23 cellular contexts compared by ENCODE assay signal in genomic region chr12:23817345-23817744, GRCh38.
DNase-seq lines count a peak whose midpoint lies in the region; ATAC-seq, FAIRE-seq and TF ChIP-seq lines count a peak whose summit lies in the region.
"Had no signal": no experiment of that assay in that cellular context is flagged by ENCODE, and none has a peak within 500 bp of the region (broad histone marks: within the 10 kb centered on the region; RNA-seq: fewer than 3 reads in every experiment).

No MANE protein-coding gene starts in this region.

- no peak for TF ChIP-seq CTCF in HepG2 (CRISPR knock-in tag; IDR thresholded peaks at IDR 0.05)
- TF ChIP-seq CTCF in right lobe of liver (IDR thresholded peaks at IDR 0.05) = no peak
- no peak for TF ChIP-seq CTCF in H1 (IDR thresholded peaks at IDR 0.05; ENCODE audit: control extremely low read depth in 1 of 3, insufficient read depth in 1 of 3, low read depth in 1 of 3, low read length in 3 of 3)
- TF ChIP-seq CTCF in spleen (IDR thresholded peaks at IDR 0.05 in 8 of 11, conservative IDR thresholded peaks at IDR 0.05 in 3 of 11) = no peak

- no peak overlapping the region for H3K27ac ChIP-seq in HepG2 (ENCODE audit: extremely low read length, insufficient read depth, low read length)
- no peak overlapping the region for H3K27ac ChIP-seq in right lobe of liver
- H3K27ac ChIP-seq in HUES48 (ENCODE audit: low read depth, low read length) = peak overlapping the region; percentile 64
- no peak overlapping the region for H3K27ac ChIP-seq in H1 (ENCODE audit: low read depth, low read length)
- no peak overlapping the region for H3K27ac ChIP-seq in spleen
- H3K27ac ChIP-seq: 22Rv1; A549; BLaER1 treated with 17β-estradiol and CSF1 and Interleukin-3, amounts not matched to agents 10 nM and 100 nM; C4-2B had no signal

- no peak overlapping the region for H4K91ac ChIP-seq in H1 (replicated peaks; ENCODE audit: insufficient read length, low read length)

- H3K14ac ChIP-seq in H1 (ENCODE audit: insufficient read length) = no peak overlapping the region

- H4K5ac ChIP-seq in H1 (ENCODE audit: insufficient read length, low read depth, low read length) = no peak overlapping the region

- DNase-seq in HepG2 (ENCODE audit: low spot score) (no peak), right lobe of liver (no peak), H1 (ENCODE audit: low read depth in 1 of 2, low spot score in 2 of 2) (no peak), spleen (no peak)
- DNase-seq in activated CD8-positive, alpha-beta memory T cell treated with anti-CD3 and anti-CD28 coated beads, Interleukin-2, amount 50 U/mL, for 48 hours = no peak
- DNase-seq: AML-193; Caco-2; Calu3; CD4-positive, alpha-beta T cell; CD8-positive, alpha-beta T cell; DMS79 treated with DMSO at 0.1 percent for 48 hours; GF-D8 had no signal

- H2BK5ac ChIP-seq in H1 (ENCODE audit: low read depth, low read length) = no peak overlapping the region

- intact Hi-C loops in HepG2 (cut with micrococcal nuclease; ENCODE audit: unreplicated experiment) = no loop called here
- intact Hi-C loops in right lobe of liver (cut with DNase I) = no loop called here
- intact Hi-C loops in spleen (cut with DNase I; ENCODE audit: low total_unique reads) = no loop called here

- H3K36me3 ChIP-seq in HepG2 (replicated peaks in 1 of 2; ENCODE audit: control insufficient read depth in 1 of 2, insufficient read depth in 2 of 2, low read length in 2 of 2) (peaks cover 0 to 5% of the 10 kb centered on the region in 2 experiments; a peak in 2 of 5 replicates), right lobe of liver (no peaks in the 10 kb centered on the region), HUES48 (ENCODE audit: control insufficient read depth, insufficient read depth, low read length) (no peaks in the 10 kb centered on the region), H1 (ENCODE audit: control insufficient read depth in 2 of 4, insufficient read depth in 4 of 4, low read length in 3 of 4) (no peaks in the 10 kb centered on the region), spleen (no peaks in the 10 kb centered on the region)
- H3K36me3 ChIP-seq: BLaER1 treated with 17β-estradiol and CSF1 and Interleukin-3, amounts not matched to agents 10 nM and 100 nM had no signal

- WGBS in HepG2 (ENCODE audit: low lambda C conversion rate) = 98% methylated on average over 2 of the region's 2 CpGs
- WGBS in right lobe of liver (ENCODE audit: insufficient coverage, low coverage, low lambda C conversion rate, missing lambda C conversion rate) = 96% methylated on average over 2 of the region's 2 CpGs
- 97% methylated on average over 2 of the region's 2 CpGs; no CpG with 5 or more reads in 1 of the 2 experiments for WGBS in H1 (ENCODE audit: extremely low coverage in 1 of 2, insufficient coverage in 1 of 2, insufficient read length in 1 of 2, insufficient replicate concordance in 2 of 2, low coverage in 1 of 2, low lambda C conversion rate in 2 of 2, missing lambda C conversion rate in 1 of 2), 2 experiments
- 88 to 99% (median 93%) methylated on average over 2 of the region's 2 CpGs for WGBS in spleen, 5 donors

- FAIRE-seq in HepG2 (lab: Jason Lieb, UNC) (no peak), H1 (lab: Jason Lieb, UNC) (no peak)
- FAIRE-seq: A549, D721Med, G401.6, GM12891, GM19239 had no signal

- H3K4me1 ChIP-seq in HepG2 (ENCODE audit: insufficient read depth, low read length) = no peaks in the 10 kb centered on the region
- no peaks in the 10 kb centered on the region for H3K4me1 ChIP-seq in right lobe of liver
- H3K4me1 ChIP-seq in HUES48 (ENCODE audit: control insufficient read depth, insufficient read depth, low read length) = peaks cover 7% of the 10 kb centered on the region
- peaks cover 0 to 6% (median 0%) of the 10 kb centered on the region in 4 experiments; a peak in 1 of 7 replicates for H3K4me1 ChIP-seq in H1 (replicated peaks in 1 of 4; ENCODE audit: control insufficient read depth in 3 of 4, insufficient read depth in 4 of 4, low read length in 3 of 4)
- H3K4me1 ChIP-seq in spleen = no peaks in the 10 kb centered on the region
- H3K4me1 ChIP-seq: A549; BLaER1 treated with 17β-estradiol and CSF1 and Interleukin-3, amounts not matched to agents 10 nM and 100 nM; Caco-2 had no signal

- H3K9me3 ChIP-seq in HepG2 (ENCODE audit: low read length) (no peaks in the 10 kb centered on the region), right lobe of liver (no peaks in the 10 kb centered on the region), HUES48 (ENCODE audit: control insufficient read depth, insufficient read depth, low read length) (no peaks in the 10 kb centered on the region), H1 (ENCODE audit: insufficient read depth in 2 of 2, low read depth in 1 of 2, low read length in 1 of 2) (no peaks in the 10 kb centered on the region), spleen (no peaks in the 10 kb centered on the region)
- H3K9me3 ChIP-seq: A549; BLaER1 treated with 17β-estradiol and CSF1 and Interleukin-3, amounts not matched to agents 10 nM and 100 nM; Caco-2 had no signal

- H3K79me1 ChIP-seq in H1 (ENCODE audit: low read depth, low read length) = no peaks in the 10 kb centered on the region

- no peak overlapping the region for H2BK15ac ChIP-seq in H1 (ENCODE audit: low read length)

- peaks cover 2% of the 10 kb centered on the region for H3K79me2 ChIP-seq in HepG2 (ENCODE audit: insufficient read depth, low read length)
- H3K79me2 ChIP-seq in H1 (ENCODE audit: control insufficient read depth in 1 of 2, insufficient read depth in 2 of 2, low read length in 2 of 2) = no peaks in the 10 kb centered on the region

- no peak for TF ChIP-seq RAD21 in HepG2 (CRISPR knock-in tag; IDR thresholded peaks at IDR 0.05)
- no peak for TF ChIP-seq RAD21 in Ishikawa (IDR thresholded peaks at IDR 0.05; ENCODE audit: low read depth)
- TF ChIP-seq RAD21 in H1 (IDR thresholded peaks at IDR 0.05 in 1 of 2, conservative IDR thresholded peaks at IDR 0.05 in 1 of 2; ENCODE audit: low read depth in 2 of 2, low read length in 2 of 2) = no peak

- no peak overlapping the region for H2BK12ac ChIP-seq in H1 (ENCODE audit: low read depth, low read length)

- no peak overlapping the region for H2AFZ ChIP-seq in HepG2 (ENCODE audit: low read length)
- H2AFZ ChIP-seq in H1 (ENCODE audit: low read length) = no peak overlapping the region

- TF ChIP-seq EP300 in HepG2 (IDR thresholded peaks at IDR 0.05; ENCODE audit: low read depth in 2 of 2, low read length in 2 of 2) (no peak), HepG2 (CRISPR knock-in tag; IDR thresholded peaks at IDR 0.05; ENCODE audit: borderline replicate concordance) (no peak), Ishikawa (IDR thresholded peaks at IDR 0.05; ENCODE audit: borderline replicate concordance) (no peak), H1 (IDR thresholded peaks at IDR 0.05; ENCODE audit: borderline replicate concordance in 1 of 2, low read depth in 2 of 2, low read length in 2 of 2) (no peak)

- TF ChIP-seq POLR2A in HepG2 (IDR thresholded peaks at IDR 0.05; ENCODE audit: insufficient read depth in 1 of 2, low read depth in 2 of 2, low read length in 2 of 2) = no peak
- no peak for TF ChIP-seq POLR2A in right lobe of liver (IDR thresholded peaks at IDR 0.05)
- TF ChIP-seq POLR2A in H1 (IDR thresholded peaks at IDR 0.05; ENCODE audit: control extremely low read depth in 1 of 2, low read depth in 2 of 2, low read length in 2 of 2) = no peak
- no peak for TF ChIP-seq POLR2A in spleen (IDR thresholded peaks at IDR 0.05)

- in situ Hi-C loops in HepG2 (cut with HindIII; ENCODE audit: extremely low pct_ligation_motif_present, low pct_unique_long_range_greater_than_20kb) = no loop called here

- H4K8ac ChIP-seq in H1 (ENCODE audit: extremely low read depth, insufficient read depth, low read length) = no peak overlapping the region

- no TSS peak for BruUV-seq in HepG2 (replicated peaks; lab: Mats Ljungman, UMichigan)

- no peak overlapping the region for H2BK20ac ChIP-seq in H1 (ENCODE audit: low read length)

- no peak overlapping the region for H3K56ac ChIP-seq in H1 (replicated peaks; ENCODE audit: insufficient read length, low read depth, low read length)

- H3K23me2 ChIP-seq in H1 (ENCODE audit: low read depth, low read length) = no peaks in the 10 kb centered on the region

- H3K4me3 ChIP-seq in HepG2 (replicated peaks in 1 of 3; ENCODE audit: insufficient read depth in 1 of 3, low read depth in 2 of 3, low read length in 3 of 3) (no peak overlapping the region), right lobe of liver (no peak overlapping the region), HUES48 (ENCODE audit: low read depth, low read length) (no peak overlapping the region), H1 (ENCODE audit: extremely low read depth in 1 of 4, insufficient read depth in 2 of 4, low read depth in 3 of 4, low read length in 4 of 4) (no peak overlapping the region), spleen (no peak overlapping the region)
- H3K4me3 ChIP-seq: A549; BLaER1 treated with 17β-estradiol and CSF1 and Interleukin-3, amounts not matched to agents 10 nM and 100 nM had no signal

- H2AK5ac ChIP-seq in H1 (ENCODE audit: low read depth, low read length) = no peak overlapping the region

- POLR2A ChIA-PET in HepG2 (lab: Yijun Ruan, JAX) = no interaction called here
- POLR2A ChIA-PET in H1 (lab: Charles Lee; ENCODE audit: partially characterized antibody) = no interaction called here

- H3K4me2 ChIP-seq in HepG2 (ENCODE audit: low read depth, low read length) = no peak overlapping the region
- no peak overlapping the region for H3K4me2 ChIP-seq in H1 (ENCODE audit: insufficient read depth in 1 of 2, low read depth in 2 of 2, low read length in 2 of 2)
- H3K4me2 ChIP-seq: A549; BLaER1 treated with 17β-estradiol and CSF1 and Interleukin-3, amounts not matched to agents 10 nM and 100 nM had no signal

- H3K27me3 ChIP-seq in HepG2 (ENCODE audit: control insufficient read depth in 1 of 2, insufficient read depth in 2 of 2, low read length in 2 of 2) = no peaks in the 10 kb centered on the region
- H3K27me3 ChIP-seq in right lobe of liver = no peaks in the 10 kb centered on the region
- H3K27me3 ChIP-seq in HUES48 (ENCODE audit: control insufficient read depth, insufficient read depth, low read length) = no peaks in the 10 kb centered on the region
- peaks cover 0 to 1% (median 0%) of the 10 kb centered on the region in 4 experiments; a peak in 1 of 7 replicates for H3K27me3 ChIP-seq in H1 (replicated peaks in 1 of 4; ENCODE audit: control insufficient read depth in 3 of 4, extremely low read depth in 1 of 4, insufficient read depth in 3 of 4, low read length in 3 of 4)
- H3K27me3 ChIP-seq in spleen (replicated peaks in 1 of 7) = no peaks in the 10 kb centered on the region
- H3K27me3 ChIP-seq: BLaER1 treated with 17β-estradiol and CSF1 and Interleukin-3, amounts not matched to agents 10 nM and 100 nM had no signal

- no peak overlapping the region for H2BK120ac ChIP-seq in H1 (replicated peaks; ENCODE audit: low read depth, low read length)

- no peak overlapping the region for H3K23ac ChIP-seq in H1 (ENCODE audit: insufficient read length)

- no peak overlapping the region for H3K4ac ChIP-seq in H1 (replicated peaks; ENCODE audit: insufficient read length, low read depth, low read length)

- CTCF ChIA-PET in HepG2 (lab: Yijun Ruan, JAX; ENCODE audit: low intra/inter-chr PET ratio, low total read pairs) (no interaction called here), H1 (lab: Charles Lee; ENCODE audit: partially characterized antibody) (interaction anchor here (1.2 kb wide), 1 partner anchor 17 kb away, joined by 3 read pairs; no protein-coding TSS in a partner anchor)

- H4K20me1 ChIP-seq in HepG2 (ENCODE audit: insufficient read depth, low read length) = no peaks in the 10 kb centered on the region; the same call in 1 of the 2 replicates
- no peaks in the 10 kb centered on the region for H4K20me1 ChIP-seq in H1 (replicated peaks in 1 of 2; ENCODE audit: control insufficient read depth in 1 of 2, insufficient read depth in 2 of 2, low read length in 2 of 2)
- H4K20me1 ChIP-seq: BLaER1 treated with 17β-estradiol and CSF1 and Interleukin-3, amounts not matched to agents 10 nM and 100 nM had no signal

- ATAC-seq in HepG2 (no peak), right lobe of liver (no peak), HG03045 (IDR thresholded peaks at IDR 0.05; ENCODE audit: unreplicated experiment) (no peak)
- ATAC-seq: A549; CD8-positive, alpha-beta T cell had no signal

- H3K18ac ChIP-seq in H1 (ENCODE audit: extremely low read depth, low read length) = no peak overlapping the region

- H3K9ac ChIP-seq in HepG2 (ENCODE audit: insufficient read depth, low read depth, low read length) (no peak overlapping the region), HUES48 (ENCODE audit: low read depth, low read length) (no peak overlapping the region), H1 (replicated peaks in 1 of 4; ENCODE audit: extremely low read depth in 1 of 4, low read depth in 3 of 4, low read length in 3 of 4) (no peak overlapping the region)
- H3K9ac ChIP-seq: BLaER1 treated with 17β-estradiol and CSF1 and Interleukin-3, amounts not matched to agents 10 nM and 100 nM had no signal

Comparison
In these comparisons a context has a peak if more than half of its experiments do, and no peak if none do; other contexts are left out.
1. Of the 41 proteins assayed by ChIP-seq in both HepG2 and H1: peak only in HepG2: none; only in H1: none; in both: CEBPB; in neither: 40.